In genomic region chr4:70999639-71000038, GRCh38 we compare ENCODE assay signal across 7 cellular contexts. TPM values are rescaled to one million over a fixed set of nuclear protein-coding genes. Genes with fewer than 3 reads are reported as not detected.
DNase-seq lines count a peak whose midpoint lies in the region; ATAC-seq and TF ChIP-seq lines count a peak whose summit lies in the region.
"Not testable (repeated sequence)": the region's sequence is repeated elsewhere in the genome, so short reads cannot be mapped to it uniquely, and the experiment has no call there.

No MANE protein-coding gene starts in this region.

- not testable (repeated sequence) for H3K27me3 Mint-ChIP-seq in CD4-positive, CD25-positive, alpha-beta regulatory T cell; CD8-positive, alpha-beta memory T cell; activated B cell treated with CpG ODN at 0.5 μM for 24 hours; activated T-cell treated with anti-CD3 and anti-CD28 coated beads, Interleukin-2, amount 50 U/mL, for 72 hours (ENCODE audit: low read depth); activated naive CD8-positive, alpha-beta T cell; immature natural killer cell (ENCODE audit: low read depth in 3 of 3); naive thymus-derived CD8-positive, alpha-beta T cell

- CTCF ChIA-PET in CD8-positive, alpha-beta memory T cell (lab: Charles Lee): interaction anchor here (1.0 kb wide), 1 partner anchor 11 kb away, joined by 3 read pairs; no protein-coding TSS in a partner anchor
- CTCF ChIA-PET in activated B cell treated with CpG ODN at 0.5 μM for 24 hours (lab: Charles Lee): interaction anchor here (0.9 kb wide), 1 partner anchor 11 kb away, joined by 4 read pairs; no protein-coding TSS in a partner anchor

- ATAC-seq in CD4-positive, CD25-positive, alpha-beta regulatory T cell (ENCODE audit: low read depth in 2 of 2); activated B cell treated with CpG ODN at 0.5 μM for 24 hours (ENCODE audit: low read depth); activated T-cell treated with anti-CD3 and anti-CD28 coated beads, Interleukin-2, amount 50 U/mL, for 72 hours (replicated peaks in 1 of 2); naive thymus-derived CD8-positive, alpha-beta T cell: not testable (repeated sequence)

- H3K4me1 ChIP-seq in CD4-positive, CD25-positive, alpha-beta regulatory T cell (ENCODE audit: control insufficient read depth, insufficient read depth, low read length, poor library complexity, severe bottlenecking): peaks cover 46% of the 10 kb centered on the region
- H3K4me1 ChIP-seq in CD8-positive, alpha-beta memory T cell (ENCODE audit: insufficient read depth, low read length): peaks cover 47% of the 10 kb centered on the region

- peak overlapping the region; percentile 7 to 71 (median 55) for H3K4me3 Mint-ChIP-seq in CD4-positive, CD25-positive, alpha-beta regulatory T cell
- H3K4me3 Mint-ChIP-seq in CD8-positive, alpha-beta memory T cell: peak overlapping the region in 6 of 7 donors; percentile 5 to 58 (median 30)
- H3K4me3 Mint-ChIP-seq in activated B cell treated with CpG ODN at 0.5 μM for 24 hours: not testable (repeated sequence)
- H3K4me3 Mint-ChIP-seq in activated T-cell treated with anti-CD3 and anti-CD28 coated beads, Interleukin-2, amount 50 U/mL, for 72 hours: peak overlapping the region in 1 of 2 donors; percentile 30
- H3K4me3 Mint-ChIP-seq in activated naive CD8-positive, alpha-beta T cell: peak overlapping the region; percentile 47
- peak overlapping the region in 3 of 5 donors; percentile 23 to 63 (median 29) for H3K4me3 Mint-ChIP-seq in immature natural killer cell
- H3K4me3 Mint-ChIP-seq in naive thymus-derived CD8-positive, alpha-beta T cell: peak overlapping the region in 7 of 10 donors; percentile 9 to 79 (median 55)

- POLR2A ChIA-PET in CD8-positive, alpha-beta memory T cell (lab: Charles Lee); activated B cell treated with CpG ODN at 0.5 μM for 24 hours (lab: Charles Lee): not testable (repeated sequence)
- POLR2A ChIA-PET in naive thymus-derived CD8-positive, alpha-beta T cell (lab: Charles Lee): interaction anchor here (1.1 kb wide), 1 partner anchor 10 kb away, joined by 3 read pairs; no protein-coding TSS in a partner anchor

- not testable (repeated sequence) for DNase-seq in CD4-positive, CD25-positive, alpha-beta regulatory T cell; CD8-positive, alpha-beta memory T cell; activated B cell treated with CpG ODN at 0.5 μM for 24 hours; activated T-cell treated with anti-CD3 and anti-CD28 coated beads, Interleukin-2, amount 50 U/mL, for 72 hours; immature natural killer cell; naive thymus-derived CD8-positive, alpha-beta T cell

- H3K36me3 ChIP-seq in CD4-positive, CD25-positive, alpha-beta regulatory T cell (ENCODE audit: control insufficient read depth, insufficient read depth, low read length): peaks cover 20% of the 10 kb centered on the region
- H3K36me3 ChIP-seq in CD8-positive, alpha-beta memory T cell (ENCODE audit: insufficient read depth, low read length): not testable (repeated sequence)

- peak overlapping the region; percentile 21 to 48 (median 38) for H3K27ac Mint-ChIP-seq in CD4-positive, CD25-positive, alpha-beta regulatory T cell
- peak overlapping the region in 7 of 8 donors; percentile 19 to 98 (median 66) for H3K27ac Mint-ChIP-seq in CD8-positive, alpha-beta memory T cell
- H3K27ac Mint-ChIP-seq in activated B cell treated with CpG ODN at 0.5 μM for 24 hours (peak overlapping the region; percentile 84), immature natural killer cell (peak overlapping the region; percentile 8 to 81 (median 66))
- peak overlapping the region; percentile 36 for H3K27ac Mint-ChIP-seq in activated T-cell treated with anti-CD3 and anti-CD28 coated beads, Interleukin-2, amount 50 U/mL, for 72 hours
- peak overlapping the region; percentile 46 for H3K27ac Mint-ChIP-seq in activated naive CD8-positive, alpha-beta T cell
- H3K27ac Mint-ChIP-seq in naive thymus-derived CD8-positive, alpha-beta T cell: peak overlapping the region; percentile 2 to 99 (median 63)

- peaks cover 50 to 96% (median 86%) of the 10 kb centered on the region in 4 donors for H3K4me1 Mint-ChIP-seq in CD4-positive, CD25-positive, alpha-beta regulatory T cell
- peaks cover 95 to 100% (median 98%) of the 10 kb centered on the region in 3 donors for H3K4me1 Mint-ChIP-seq in CD8-positive, alpha-beta memory T cell
- H3K4me1 Mint-ChIP-seq in activated B cell treated with CpG ODN at 0.5 μM for 24 hours: peaks cover 98% of the 10 kb centered on the region
- H3K4me1 Mint-ChIP-seq in activated T-cell treated with anti-CD3 and anti-CD28 coated beads, Interleukin-2, amount 50 U/mL, for 72 hours (ENCODE audit: low read depth): peaks cover 92% of the 10 kb centered on the region
- H3K4me1 Mint-ChIP-seq in activated naive CD8-positive, alpha-beta T cell (ENCODE audit: low read depth): peaks cover 95% of the 10 kb centered on the region
- peaks cover 94 to 100% of the 10 kb centered on the region in 2 donors for H3K4me1 Mint-ChIP-seq in immature natural killer cell
- H3K4me1 Mint-ChIP-seq in naive thymus-derived CD8-positive, alpha-beta T cell: peaks cover 58 to 97% (median 91%) of the 10 kb centered on the region in 4 donors

- H3K9me3 Mint-ChIP-seq in CD4-positive, CD25-positive, alpha-beta regulatory T cell: peaks cover 0 to 11% (median 0%) of the 10 kb centered on the region in 7 donors
- H3K9me3 Mint-ChIP-seq in CD8-positive, alpha-beta memory T cell; activated B cell treated with CpG ODN at 0.5 μM for 24 hours; activated T-cell treated with anti-CD3 and anti-CD28 coated beads, Interleukin-2, amount 50 U/mL, for 72 hours; activated naive CD8-positive, alpha-beta T cell (ENCODE audit: low read depth); immature natural killer cell: not testable (repeated sequence)
- peaks cover 0 to 13% (median 2%) of the 10 kb centered on the region in 9 donors for H3K9me3 Mint-ChIP-seq in naive thymus-derived CD8-positive, alpha-beta T cell

- H3K27ac ChIP-seq in CD4-positive, CD25-positive, alpha-beta regulatory T cell (ENCODE audit: insufficient read depth, low read length, poor library complexity, severe bottlenecking); CD8-positive, alpha-beta memory T cell (ENCODE audit: low read depth, low read length): not testable (repeated sequence)

- TF ChIP-seq CTCF in activated B cell treated with CpG ODN at 0.5 μM for 24 hours (IDR thresholded peaks at IDR 0.05): not testable (repeated sequence)

- peak overlapping the region; percentile 18 for H3K4me3 ChIP-seq in CD4-positive, CD25-positive, alpha-beta regulatory T cell (ENCODE audit: low read depth, low read length)
- H3K4me3 ChIP-seq in CD8-positive, alpha-beta memory T cell (ENCODE audit: low read length): not testable (repeated sequence)

- peaks cover 57% of the 10 kb centered on the region for H3K36me3 Mint-ChIP-seq in CD4-positive, CD25-positive, alpha-beta regulatory T cell
- H3K36me3 Mint-ChIP-seq in CD8-positive, alpha-beta memory T cell: peaks cover 29 to 68% (median 31%) of the 10 kb centered on the region in 3 donors
- peaks cover 65% of the 10 kb centered on the region for H3K36me3 Mint-ChIP-seq in activated B cell treated with CpG ODN at 0.5 μM for 24 hours (ENCODE audit: low read depth)
- peaks cover 30 to 50% of the 10 kb centered on the region in 2 donors for H3K36me3 Mint-ChIP-seq in activated T-cell treated with anti-CD3 and anti-CD28 coated beads, Interleukin-2, amount 50 U/mL, for 72 hours (ENCODE audit: insufficient read depth in 2 of 2)
- peaks cover 36% of the 10 kb centered on the region for H3K36me3 Mint-ChIP-seq in activated naive CD8-positive, alpha-beta T cell
- H3K36me3 Mint-ChIP-seq in immature natural killer cell: peaks cover 18 to 33% (median 27%) of the 10 kb centered on the region in 3 donors
- peaks cover 17 to 53% (median 39%) of the 10 kb centered on the region in 3 donors for H3K36me3 Mint-ChIP-seq in naive thymus-derived CD8-positive, alpha-beta T cell

- H3K9me3 ChIP-seq in CD4-positive, CD25-positive, alpha-beta regulatory T cell (ENCODE audit: control insufficient read depth in 2 of 2, low read length in 2 of 2); CD8-positive, alpha-beta memory T cell (ENCODE audit: low read length): not testable (repeated sequence)

- intact Hi-C loops in activated B cell treated with CpG ODN at 0.5 μM for 24 hours (cut with micrococcal nuclease): loop anchor here (10.0 kb wide), 1 partner anchor 185 kb away; no protein-coding TSS in a partner anchor

- H3K27me3 ChIP-seq in CD4-positive, CD25-positive, alpha-beta regulatory T cell (ENCODE audit: control insufficient read depth, insufficient read depth, low read length); CD8-positive, alpha-beta memory T cell (ENCODE audit: insufficient read depth, low read length, poor library complexity, severe bottlenecking): not testable (repeated sequence)

RNA-seq across cellular contexts. Expression of gene DCK, which starts 6.2 kb away (rescaled TPM):
- 33.1 TPM for total RNA-seq in CD4-positive, CD25-positive, alpha-beta regulatory T cell
- polyA plus RNA-seq in CD4-positive, CD25-positive, alpha-beta regulatory T cell: 100 to 1,000 TPM; 109 to 118 (median 114) TPM
- 10 to 100 TPM; 33.8 to 34.8 TPM for total RNA-seq in CD8-positive, alpha-beta memory T cell
- polyA plus RNA-seq in CD8-positive, alpha-beta memory T cell: 90.8 TPM
- total RNA-seq in activated B cell treated with CpG ODN at 0.5 μM for 24 hours: 32.6 and 34.3 TPM in 2 replicates
- total RNA-seq in activated T-cell treated with anti-CD3 and anti-CD28 coated beads, Interleukin-2, amount 50 U/mL, for 72 hours: 10 to 100 TPM; 36.6 to 45.4 TPM
- 100 to 1,000 TPM in 1 of 3 donors, 10 to 100 TPM in 2; 78.7 to 117 (median 78.8) TPM for polyA plus RNA-seq in immature natural killer cell
- 10 to 100 TPM; 61.9 to 65.4 TPM for total RNA-seq in naive thymus-derived CD8-positive, alpha-beta T cell
- 100 to 1,000 TPM in 1 of 3 donors, 10 to 100 TPM in 2; 83.8 to 100 (median 93.1) TPM for polyA plus RNA-seq in naive thymus-derived CD8-positive, alpha-beta T cell
